In the genomic region with DNA sequence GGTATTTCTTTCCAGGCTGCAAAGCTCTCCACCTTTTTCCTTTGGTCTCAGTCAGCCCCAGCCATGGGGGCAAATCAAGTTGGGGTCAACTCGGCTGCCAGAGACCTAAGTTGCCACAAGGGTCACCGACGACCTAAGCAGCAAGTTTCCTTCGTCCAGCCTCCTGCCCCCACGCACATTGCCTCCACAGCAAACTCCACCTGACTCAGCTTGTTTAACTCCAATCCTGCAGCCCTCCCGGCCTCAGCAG, we compare ENCODE assay signal across 8 cellular contexts. TPM values are rescaled to one million over a fixed set of nuclear protein-coding genes. Genes with fewer than 3 reads are reported as not detected.
DNase-seq lines count a peak whose midpoint lies in the region; ATAC-seq and TF ChIP-seq lines count a peak whose summit lies in the region.

No MANE protein-coding gene starts in this region.

- H3K4me3 Mint-ChIP-seq in neural crest cell = peak overlapping the region; percentile 89

- H3K4me1 ChIP-seq in BLaER1 (peaks cover 19% of the 10 kb centered on the region), duodenal mucosa (ENCODE audit: control insufficient read depth in 1 of 2, insufficient read depth in 2 of 2, low read length in 2 of 2) (peaks cover 15 to 18% of the 10 kb centered on the region in 2 donors)

- no peaks in the 10 kb centered on the region for H3K36me3 ChIP-seq in BLaER1
- no peaks in the 10 kb centered on the region for H3K36me3 ChIP-seq in duodenal mucosa (ENCODE audit: control insufficient read depth in 1 of 2, insufficient read depth in 2 of 2, low read length in 2 of 2)

- peaks cover 31% of the 10 kb centered on the region for H4K20me1 ChIP-seq in BLaER1

- no peaks in the 10 kb centered on the region for H3K9me3 ChIP-seq in BLaER1
- peaks cover 0 to 4% of the 10 kb centered on the region in 2 donors for H3K9me3 ChIP-seq in duodenal mucosa (ENCODE audit: control insufficient read depth in 1 of 2, low read length in 2 of 2)

- H3K27me3 Mint-ChIP-seq in neural crest cell (ENCODE audit: low read depth) = peaks cover 56% of the 10 kb centered on the region

- peaks cover 56% of the 10 kb centered on the region for H3K27me3 ChIP-seq in BLaER1
- H3K27me3 ChIP-seq in duodenal mucosa (ENCODE audit: control insufficient read depth in 1 of 2, insufficient read depth in 2 of 2, low read length in 2 of 2) = peaks cover 15 to 29% of the 10 kb centered on the region in 2 donors

- no peak overlapping the region for H3K9ac ChIP-seq in BLaER1
- H3K9ac ChIP-seq in duodenal mucosa (ENCODE audit: low read depth in 1 of 2, low read length in 2 of 2) = no peak overlapping the region

- peak overlapping the region; percentile 78 for H3K4me3 ChIP-seq in BLaER1
- peak overlapping the region; percentile 52 for H3K4me3 ChIP-seq in LNCaP clone FGC (ENCODE audit: low read depth, low read length)
- H3K4me3 ChIP-seq in duodenal mucosa (ENCODE audit: low read depth in 1 of 2, low read length in 2 of 2) = peak overlapping the region; percentile 71 to 72

- TF ChIP-seq CTCF in LNCaP clone FGC (IDR thresholded peaks at IDR 0.05; ENCODE audit: control insufficient read depth, extremely low read depth, insufficient read depth) (no peak), neural crest cell (conservative IDR thresholded peaks at IDR 0.05) (no peak)

- H3K36me3 Mint-ChIP-seq in neural crest cell (ENCODE audit: low read depth) = no peaks in the 10 kb centered on the region

- peaks cover 16% of the 10 kb centered on the region for H3K4me1 Mint-ChIP-seq in neural crest cell

- peak overlapping the region; percentile 88 for H3K4me2 ChIP-seq in BLaER1

- no peak overlapping the region for H3K27ac Mint-ChIP-seq in neural crest cell (ENCODE audit: unreplicated experiment)

- H3K27ac ChIP-seq in BLaER1 = no peak overlapping the region
- H3K27ac ChIP-seq in duodenal mucosa (ENCODE audit: low read depth, low read length) = no peak overlapping the region

- DNase-seq in LNCaP clone FGC (ENCODE audit: low read depth) (no peak), neural crest cell (ENCODE audit: low read depth, low spot score) (peak; percentile 14), NCI-H2081 (lab: John Stamatoyannopoulos, UW) (no peak), globus pallidus (ENCODE audit: low spot score) (no peak), NAMALWA (ENCODE audit: low spot score) (no peak)

- no peaks in the 10 kb centered on the region for H3K9me3 Mint-ChIP-seq in neural crest cell

- ATAC-seq in HG02973 (IDR thresholded peaks at IDR 0.05; ENCODE audit: unreplicated experiment) = no peak

RNA-seq across cellular contexts. Expression of a gene that starts 0.8 kb away (rescaled TPM):
- total RNA-seq in neural crest cell = 6.1 and 6.9 TPM in 2 replicates
